In genomic region chr5:88049156-88049555, GRCh38 we compare ENCODE assay signal across 13 cellular contexts.
DNase-seq lines count a peak whose midpoint lies in the region; ATAC-seq and TF ChIP-seq lines count a peak whose summit lies in the region.
"Had no signal": no experiment of that assay in that cellular context is flagged by ENCODE, and none has a peak within 500 bp of the region (broad histone marks: within the 10 kb centered on the region; RNA-seq: fewer than 3 reads in every experiment).

No MANE protein-coding gene starts in this region.

- peaks cover 8% of the 10 kb centered on the region for H3K27me3 Mint-ChIP-seq in GM23338 (ENCODE audit: insufficient read depth, low read depth, poor library complexity)

- H3K4me3 Mint-ChIP-seq in GM23338, result no peak overlapping the region
- H3K4me3 Mint-ChIP-seq: CD14-positive monocyte; CD8-positive, alpha-beta T cell had no signal

- no peak for DNase-seq in GM23338 (ENCODE audit: low spot score)
- DNase-seq in SK-MEL-5 (ENCODE audit: low read depth, low spot score), result peak; percentile 80
- DNase-seq in foreskin melanocyte, result peak; percentile 49
- DNase-seq in putamen (ENCODE audit: low spot score), result peak; percentile 14
- DNase-seq in GM23248, result no peak
- no peak for DNase-seq in NCI-H2029 (lab: John Stamatoyannopoulos, UW)
- DNase-seq in stimulated activated CD8-positive, alpha-beta memory T cell treated with anti-CD3 and anti-CD28 coated beads, Interleukin-4, amount 100 ng/mL, for 48 hours, result no peak
- DNase-seq: CD8-positive, alpha-beta T cell had no signal

- H3K4me2 ChIP-seq in GM23338 (peak overlapping the region; percentile 68), GM23248 (ENCODE audit: unreplicated experiment) (no peak overlapping the region)
- H3K4me2 ChIP-seq: KMS-11 had no signal

- H3K4me1 Mint-ChIP-seq in GM23338, result peaks cover 35% of the 10 kb centered on the region
- H3K4me1 Mint-ChIP-seq: CD14-positive monocyte had no signal

- TF ChIP-seq CTCF in GM23338 (conservative IDR thresholded peaks at IDR 0.05; ENCODE audit: low read depth in 2 of 2), result no peak

- ATAC-seq in GM23338, result no peak
- no peak for ATAC-seq in HG03280 (IDR thresholded peaks at IDR 0.05; ENCODE audit: unreplicated experiment)
- ATAC-seq: CD8-positive, alpha-beta T cell; HCT116; HepG2 had no signal

- no peaks in the 10 kb centered on the region for H3K9me2 ChIP-seq in GM23338 (ENCODE audit: insufficient read depth)
- H3K9me2 ChIP-seq in GM23248 (ENCODE audit: insufficient read depth), result no peaks in the 10 kb centered on the region

- H3K27me3 ChIP-seq in GM23338 (ENCODE audit: insufficient read depth) (no peaks in the 10 kb centered on the region), GM23248 (replicated peaks; ENCODE audit: insufficient read depth) (no peaks in the 10 kb centered on the region)

- no peak overlapping the region for H3K27ac Mint-ChIP-seq in GM23338
- H3K27ac Mint-ChIP-seq: CD14-positive monocyte; CD8-positive, alpha-beta T cell had no signal

- peaks cover 16% of the 10 kb centered on the region; the same call in 1 of the 2 replicates for H3K79me2 ChIP-seq in GM23338 (replicated peaks; ENCODE audit: insufficient read depth)
- H3K79me2 ChIP-seq in GM23248 (ENCODE audit: insufficient read depth), result no peaks in the 10 kb centered on the region

- H4K20me1 ChIP-seq in GM23338 (replicated peaks; ENCODE audit: insufficient read depth) (no peaks in the 10 kb centered on the region), GM23248 (ENCODE audit: insufficient read depth) (no peaks in the 10 kb centered on the region)

- H3K36me3 Mint-ChIP-seq in GM23338 (ENCODE audit: low read depth), result 0 out of 3 replicates have a peak, but pooled peaks cover 4% of the 10 kb centered on the region
- H3K36me3 Mint-ChIP-seq: CD14-positive monocyte; CD8-positive, alpha-beta T cell had no signal

- peaks cover 9% of the 10 kb centered on the region for H3K9me3 Mint-ChIP-seq in GM23338

- WGBS in GM23248 (ENCODE audit: low coverage in 1 of 2, low lambda C conversion rate in 2 of 2, missing lambda C conversion rate in 2 of 2), 2 experiments, result 14 to 21% methylated on average over 3 of the region's 3 CpGs

- H3K27ac ChIP-seq in GM23338 (ENCODE audit: low read depth) (peak overlapping the region; percentile 48), GM23248 (no peak overlapping the region)
- H3K27ac ChIP-seq: KMS-11 had no signal

- no peaks in the 10 kb centered on the region for H3K36me3 ChIP-seq in GM23338 (ENCODE audit: insufficient read depth)
- H3K36me3 ChIP-seq in GM23248 (ENCODE audit: low read depth), result no peaks in the 10 kb centered on the region

- no peaks in the 10 kb centered on the region for H3K9me3 ChIP-seq in GM23248 (ENCODE audit: low read depth)

- peak overlapping the region; percentile 46; the same call in 1 of the 2 replicates for H3K4me3 ChIP-seq in GM23338
- H3K4me3 ChIP-seq in GM23248, result no peak overlapping the region

- H2AFZ ChIP-seq in GM23338 (no peak overlapping the region), GM23248 (no peak overlapping the region)

- H3F3A ChIP-seq in GM23338 (replicated peaks; ENCODE audit: low read depth) (no peaks in the 10 kb centered on the region), GM23248 (ENCODE audit: insufficient read depth) (no peaks in the 10 kb centered on the region)

- H3K4me1 ChIP-seq in GM23338 (ENCODE audit: insufficient read depth), result peaks cover 33% of the 10 kb centered on the region
- H3K4me1 ChIP-seq in GM23248 (ENCODE audit: insufficient read depth), result no peaks in the 10 kb centered on the region

- H3K9ac ChIP-seq in GM23248, result no peak overlapping the region
- H3K9ac ChIP-seq: KMS-11 had no signal

- in situ Hi-C loops in SK-MEL-5 (cut with HindIII; ENCODE audit: low pct_unique_long_range_greater_than_20kb, low sequenced_read_pairs), result no loop called here
- in situ Hi-C loops in GM23248 (cut with MboI), result no loop called here

TF ChIP-seq in GM23338, 12 proteins besides CTCF, POLR2A, EP300 and RAD21 (continues in another document):
- TF ChIP-seq REST (IDR thresholded peaks at IDR 0.05; ENCODE audit: unreplicated experiment) (no peak), ETS1 (IDR thresholded peaks at IDR 0.05) (no peak), JUNB (IDR thresholded peaks at IDR 0.05; ENCODE audit: unreplicated experiment) (no peak), EZH2 (IDR thresholded peaks at IDR 0.05; ENCODE audit: low read depth, unreplicated experiment) (no peak), ZNF114 (CRISPR knock-in tag; IDR thresholded peaks at IDR 0.05) (no peak)

Comparison
In these comparisons a context has a peak if more than half of its experiments do, and no peak if none do; other contexts are left out.
1. DNase-seq: peak in SK-MEL-5 (single experiment), foreskin melanocyte (single experiment) and putamen (single experiment); none in GM23338 (single experiment), GM23248 (single experiment), NCI-H2029 (single experiment) and stimulated activated CD8-positive, alpha-beta memory T cell treated with anti-CD3 and anti-CD28 coated beads, Interleukin-4, amount 100 ng/mL, for 48 hours (single experiment).